ENCODE assay signal across 23 cellular contexts in the genomic region with DNA sequence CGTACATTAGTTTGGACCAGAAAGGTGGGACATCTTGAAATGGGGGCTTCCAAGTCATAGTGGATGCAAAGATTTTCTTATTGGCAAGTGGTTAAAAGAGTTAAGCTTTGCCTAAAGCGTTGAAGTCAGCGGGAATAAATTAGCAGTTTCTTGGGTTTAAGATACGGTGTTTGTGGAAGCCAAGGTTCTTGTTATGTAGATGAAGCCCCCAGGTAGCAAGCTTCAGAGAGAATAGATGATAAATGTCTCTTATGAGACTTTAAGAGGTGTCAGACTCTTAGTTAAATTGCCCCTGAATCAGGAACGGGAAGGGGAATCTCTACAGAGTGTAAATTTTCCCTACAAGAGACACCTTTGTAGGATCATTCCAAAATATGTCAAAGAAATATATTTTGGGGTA. TPM values are rescaled to one million over a fixed set of nuclear protein-coding genes. Genes with fewer than 3 reads are reported as not detected.
DNase-seq lines count a peak whose midpoint lies in the region; ATAC-seq, FAIRE-seq and TF ChIP-seq lines count a peak whose summit lies in the region.
"Had no signal": no experiment of that assay in that cellular context is flagged by ENCODE, and none has a peak within 500 bp of the region (broad histone marks: within the 10 kb centered on the region; RNA-seq: fewer than 3 reads in every experiment).

No MANE protein-coding gene starts in this region.

- peak overlapping the region; percentile 50; the same call in 1 of the 2 replicates for H2BK20ac ChIP-seq in H1 (ENCODE audit: low read length)

- no peak for TF ChIP-seq POLR2A in H1 (IDR thresholded peaks at IDR 0.05; ENCODE audit: control extremely low read depth in 1 of 2, low read depth in 2 of 2, low read length in 2 of 2)

- peak; percentile 88 for ATAC-seq in GM23338
- no peak for ATAC-seq in GM18511 (IDR thresholded peaks at IDR 0.05; ENCODE audit: unreplicated experiment)
- ATAC-seq: A549, HCT116 had no signal

- H3K27ac ChIP-seq in GM23338 (ENCODE audit: low read depth) (peak overlapping the region; percentile 64), HUES64 (ENCODE audit: low read depth, low read length) (peak overlapping the region; percentile 51; the same call in 1 of the 2 replicates), H1 (ENCODE audit: low read depth, low read length) (no peak overlapping the region), iPS-20b (ENCODE audit: low read length) (no peak overlapping the region)
- H3K27ac ChIP-seq: 22Rv1, A549, C4-2B, HL-60 had no signal

- no peak overlapping the region for H3K27ac Mint-ChIP-seq in GM23338
- H3K27ac Mint-ChIP-seq: CD4-positive, alpha-beta T cell; HFFc6 had no signal

- H3K79me2 ChIP-seq in GM23338 (replicated peaks; ENCODE audit: insufficient read depth) = no peaks in the 10 kb centered on the region
- no peaks in the 10 kb centered on the region for H3K79me2 ChIP-seq in H1 (ENCODE audit: control insufficient read depth in 1 of 2, insufficient read depth in 2 of 2, low read length in 2 of 2)

- H3K4me1 Mint-ChIP-seq in GM23338 = peaks cover 24% of the 10 kb centered on the region

- H3K27me3 ChIP-seq in GM23338 (ENCODE audit: insufficient read depth) = no peaks in the 10 kb centered on the region
- no peaks in the 10 kb centered on the region for H3K27me3 ChIP-seq in HUES64 (ENCODE audit: insufficient read depth, low read length)
- H3K27me3 ChIP-seq in H1 (replicated peaks in 1 of 4; ENCODE audit: control insufficient read depth in 3 of 4, extremely low read depth in 1 of 4, insufficient read depth in 3 of 4, low read length in 3 of 4) = no peaks in the 10 kb centered on the region
- no peaks in the 10 kb centered on the region for H3K27me3 ChIP-seq in iPS-20b (ENCODE audit: insufficient read depth, low read length)

- H3K18ac ChIP-seq in H1 (ENCODE audit: extremely low read depth, low read length) = no peak overlapping the region

- H3K23ac ChIP-seq in H1 (ENCODE audit: insufficient read length) = no peak overlapping the region

- H4K20me1 ChIP-seq in GM23338 (replicated peaks; ENCODE audit: insufficient read depth) = no peaks in the 10 kb centered on the region
- H4K20me1 ChIP-seq in H1 (replicated peaks in 1 of 2; ENCODE audit: control insufficient read depth in 1 of 2, insufficient read depth in 2 of 2, low read length in 2 of 2) = no peaks in the 10 kb centered on the region

- no peak overlapping the region for H3K14ac ChIP-seq in H1 (ENCODE audit: insufficient read length)

- no peak overlapping the region; the same call in 2 of the 3 replicates for H3K4me3 Mint-ChIP-seq in GM23338
- H3K4me3 Mint-ChIP-seq: CD4-positive, alpha-beta T cell; HFFc6 had no signal

- H4K91ac ChIP-seq in H1 (replicated peaks; ENCODE audit: insufficient read length, low read length) = no peak overlapping the region

- FAIRE-seq in H1 (lab: Jason Lieb, UNC) = peak; percentile 7
- FAIRE-seq: A549, GM12892, GM18507, H54 had no signal

- peaks cover 7% of the 10 kb centered on the region for H3K27me3 Mint-ChIP-seq in GM23338 (ENCODE audit: insufficient read depth, low read depth, poor library complexity)
- H3K27me3 Mint-ChIP-seq: CD4-positive, alpha-beta T cell had no signal

- CTCF ChIA-PET in H1 (lab: Charles Lee; ENCODE audit: partially characterized antibody) = interaction anchor here (2.6 kb wide), 1 partner anchor 19 kb away, joined by 19 read pairs; no protein-coding TSS in a partner anchor

- no peaks in the 10 kb centered on the region for H3F3A ChIP-seq in GM23338 (replicated peaks; ENCODE audit: low read depth)

- peak overlapping the region; percentile 79; the same call in 1 of the 2 replicates for H2BK5ac ChIP-seq in H1 (ENCODE audit: low read depth, low read length)

- no peak overlapping the region for H4K8ac ChIP-seq in H1 (ENCODE audit: extremely low read depth, insufficient read depth, low read length)

- H3K56ac ChIP-seq in H1 (replicated peaks; ENCODE audit: insufficient read length, low read depth, low read length) = no peak overlapping the region

- no peak overlapping the region for H2BK12ac ChIP-seq in H1 (ENCODE audit: low read depth, low read length)

- 0 out of 2 replicates have a peak, but pooled peaks cover 2% of the 10 kb centered on the region for H3K23me2 ChIP-seq in H1 (ENCODE audit: low read depth, low read length)

- H3K9ac ChIP-seq in HUES64 (ENCODE audit: low read depth, low read length) (no peak overlapping the region), H1 (replicated peaks in 1 of 4; ENCODE audit: extremely low read depth in 1 of 4, low read depth in 3 of 4, low read length in 3 of 4) (no peak overlapping the region), iPS-20b (ENCODE audit: low read depth, low read length) (no peak overlapping the region)

- H3K4me1 ChIP-seq in GM23338 (ENCODE audit: insufficient read depth) (peaks cover 18% of the 10 kb centered on the region), HUES64 (ENCODE audit: insufficient read depth, low read length) (peaks cover 22% of the 10 kb centered on the region), H1 (replicated peaks in 1 of 4; ENCODE audit: control insufficient read depth in 3 of 4, insufficient read depth in 4 of 4, low read length in 3 of 4) (peaks cover 0 to 2% (median 0%) of the 10 kb centered on the region in 4 experiments; a peak in 2 of 7 replicates), iPS-20b (ENCODE audit: insufficient read depth, low read length) (peaks cover 20% of the 10 kb centered on the region; the same call in 1 of the 2 replicates)

- TF ChIP-seq EP300 in H1 (IDR thresholded peaks at IDR 0.05; ENCODE audit: borderline replicate concordance in 1 of 2, low read depth in 2 of 2, low read length in 2 of 2) = no peak

- peaks cover 32% of the 10 kb centered on the region for H3K36me3 Mint-ChIP-seq in GM23338 (ENCODE audit: low read depth)

- no peaks in the 10 kb centered on the region for H3K79me1 ChIP-seq in H1 (ENCODE audit: low read depth, low read length)

- no peak for TF ChIP-seq CTCF in GM23338 (conservative IDR thresholded peaks at IDR 0.05; ENCODE audit: low read depth in 2 of 2)
- no peak for TF ChIP-seq CTCF in H1 (IDR thresholded peaks at IDR 0.05; ENCODE audit: control extremely low read depth in 1 of 3, insufficient read depth in 1 of 3, low read depth in 1 of 3, low read length in 3 of 3)

- H2BK15ac ChIP-seq in H1 (ENCODE audit: low read length) = no peak overlapping the region

- H3K36me3 ChIP-seq in GM23338 (ENCODE audit: insufficient read depth) (no peaks in the 10 kb centered on the region; the same call in 1 of the 2 replicates), HUES64 (ENCODE audit: insufficient read depth, low read length) (no peaks in the 10 kb centered on the region), H1 (ENCODE audit: control insufficient read depth in 2 of 4, insufficient read depth in 4 of 4, low read length in 3 of 4) (peaks cover 0 to 4% (median 0%) of the 10 kb centered on the region in 4 experiments; a peak in 1 of 8 replicates), iPS-20b (ENCODE audit: insufficient read depth, low read depth, low read length) (no peaks in the 10 kb centered on the region)

- H3K4me3 ChIP-seq in GM23338 (no peak overlapping the region), HUES64 (ENCODE audit: low read length) (no peak overlapping the region), H1 (ENCODE audit: extremely low read depth in 1 of 4, insufficient read depth in 2 of 4, low read depth in 3 of 4, low read length in 4 of 4) (peak overlapping the region in 1 of 4 experiments; percentile 28; a peak in 1 of 8 replicates), iPS-20b (ENCODE audit: low read length) (peak overlapping the region; percentile 3; the same call in 1 of the 2 replicates)
- H3K4me3 ChIP-seq: A549 had no signal

- DNase-seq in GM23338 (ENCODE audit: low spot score) = peak; percentile 66
- no peak for DNase-seq in H1 (ENCODE audit: low read depth in 1 of 2, low spot score in 2 of 2)
- no peak for DNase-seq in GOT3 (lab: John Stamatoyannopoulos, UW)
- no peak for DNase-seq in SKM-1 treated with dmso at 0.1 percent for 144 hours (lab: John Stamatoyannopoulos, UW; ENCODE audit: unreplicated experiment)
- DNase-seq in activated effector memory CD4-positive, alpha-beta T cell treated with anti-CD3 and anti-CD28 coated beads, Interleukin-2, amount 50 U/mL, for 16 hours = no peak
- DNase-seq: AML-193; Caco-2; CD4-positive, alpha-beta T cell; DMS153; DMS79; GDM1; HFFc6 had no signal

- peaks cover 17% of the 10 kb centered on the region; the same call in 1 of the 2 replicates for H3K9me3 ChIP-seq in HUES64 (ENCODE audit: insufficient read depth, low read depth, low read length)
- H3K9me3 ChIP-seq in H1 (ENCODE audit: insufficient read depth in 2 of 2, low read depth in 1 of 2, low read length in 1 of 2) = peaks cover 5 to 16% of the 10 kb centered on the region in 2 experiments; a peak in 3 of 4 replicates
- H3K9me3 ChIP-seq in iPS-20b (ENCODE audit: insufficient read depth, low read depth, low read length) = peaks cover 12% of the 10 kb centered on the region

- POLR2A ChIA-PET in H1 (lab: Charles Lee; ENCODE audit: partially characterized antibody) = interaction anchor here (1.0 to 2.7 kb wide), 4 partner anchors 10 to 19 kb away, joined by 4 to 20 read pairs (median 9); a partner anchor contains a TSS

- no peak overlapping the region for H3K4ac ChIP-seq in H1 (replicated peaks; ENCODE audit: insufficient read length, low read depth, low read length)

- peaks cover 28% of the 10 kb centered on the region for H3K9me3 Mint-ChIP-seq in GM23338
- H3K9me3 Mint-ChIP-seq: CD4-positive, alpha-beta T cell; HFFc6 had no signal

- WGBS in HUES64 = 12% methylated on average over 5 of the region's 5 CpGs
- WGBS in H1 (ENCODE audit: extremely low coverage in 1 of 2, insufficient coverage in 1 of 2, insufficient read length in 1 of 2, insufficient replicate concordance in 2 of 2, low coverage in 1 of 2, low lambda C conversion rate in 2 of 2, missing lambda C conversion rate in 1 of 2), 2 experiments = 16% methylated on average over 5 of the region's 5 CpGs; no CpG with 5 or more reads in 1 of the 2 experiments

- no peak overlapping the region for H4K5ac ChIP-seq in H1 (ENCODE audit: insufficient read length, low read depth, low read length)

- H2AFZ ChIP-seq in GM23338 (no peak overlapping the region), H1 (ENCODE audit: low read length) (no peak overlapping the region)

- no peak for TF ChIP-seq RAD21 in H1 (IDR thresholded peaks at IDR 0.05 in 1 of 2, conservative IDR thresholded peaks at IDR 0.05 in 1 of 2; ENCODE audit: low read depth in 2 of 2, low read length in 2 of 2)

- H2BK120ac ChIP-seq in H1 (replicated peaks; ENCODE audit: low read depth, low read length) = no peak overlapping the region

- peak overlapping the region; percentile 30 for H3K4me2 ChIP-seq in GM23338
- H3K4me2 ChIP-seq in H1 (ENCODE audit: insufficient read depth in 1 of 2, low read depth in 2 of 2, low read length in 2 of 2) = peak overlapping the region; percentile 24 to 34; a peak in 2 of 4 replicates
- H3K4me2 ChIP-seq: A549 had no signal

- peaks cover 16% of the 10 kb centered on the region for H3K9me2 ChIP-seq in GM23338 (ENCODE audit: insufficient read depth)

- H2AK5ac ChIP-seq in H1 (ENCODE audit: low read depth, low read length) = no peak overlapping the region

RNA-seq across cellular contexts. Expression of a gene that starts 10.9 kb away (rescaled TPM):
- total RNA-seq in GM23338 (2014; rRNA removed; shearing (Covaris generic)) = 133 and 172 TPM in 2 replicates
- 38.1 and 43.2 TPM in 2 replicates for polyA plus RNA-seq in GM23338 (2016; fragmentation: Nextera tagmentation; extraction: Ambion mirVana)
- polyA plus RNA-seq in HUES64 (2013, experiment 1 of 2) = 35.0 TPM
- 34.9 TPM for polyA plus RNA-seq in HUES64 (2013, experiment 2 of 2)
- 81.8 and 89.8 TPM in 2 replicates for total RNA-seq in H1 (2021; fragmentation: NEBNext Ultra II Directional; extraction: Animal tissue kit (Norgen Biotek cat#: 25700))
- 8.6 and 15.7 TPM in 2 replicates for polyA plus RNA-seq in H1 (2011; rRNA removed)
- polyA plus RNA-seq in H1 (2011; cell fraction: cytosol; rRNA removed) = 24.9 TPM
- polyA plus RNA-seq in H1 (2011; cell fraction: nucleus; rRNA removed) = 14.4 TPM
- 33.9 to 71.7 TPM (median 51.5 TPM) in 4 replicates for polyA plus RNA-seq in H1 (2012, experiment 1 of 2)
- 4.5 TPM for polyA plus RNA-seq in H1 (2012, experiment 2 of 2)
- 34.7 TPM for polyA plus RNA-seq in H1 (2013, experiment 1 of 2)
- 31.8 TPM for polyA plus RNA-seq in H1 (2013, experiment 2 of 2)
- polyA minus RNA-seq in H1 (2011; rRNA and poly(A)+ RNA removed) = 77.0 and 78.9 TPM in 2 replicates
- 38.8 TPM for polyA minus RNA-seq in H1 (2011; cell fraction: cytosol; rRNA and poly(A)+ RNA removed)
- polyA minus RNA-seq in H1 (2011; cell fraction: nucleus; rRNA and poly(A)+ RNA removed) = 157 TPM

Comparison
In these comparisons a context has a peak if more than half of its experiments do, and no peak if none do; other contexts are left out.
1. H3K27ac ChIP-seq: peak in GM23338 (single experiment) and HUES64 (single experiment); none in H1 (single experiment) and iPS-20b (single experiment).